ENCODE assay signal across 8 cellular contexts in genomic region chr19:47190167-47190727, GRCh38. TPM values are rescaled to one million over a fixed set of nuclear protein-coding genes. Genes with fewer than 3 reads are reported as not detected.
DNase-seq lines count a peak whose midpoint lies in the region; ATAC-seq and TF ChIP-seq lines count a peak whose summit lies in the region.

No MANE protein-coding gene starts in this region.

- no peaks in the 10 kb centered on the region for H3K36me3 ChIP-seq in mucosa of descending colon (ENCODE audit: low read depth)

- H3K4me3 ChIP-seq in mucosa of descending colon, result no peak overlapping the region

- ATAC-seq in mucosa of descending colon, result peak; percentile 72
- ATAC-seq in GM21786 (IDR thresholded peaks at IDR 0.05; ENCODE audit: unreplicated experiment), result no peak
- ATAC-seq in HG03097 (IDR thresholded peaks at IDR 0.05; ENCODE audit: low FRiP score, unreplicated experiment), result no peak

- peaks cover 43% of the 10 kb centered on the region for H3K4me1 ChIP-seq in mucosa of descending colon (ENCODE audit: low read depth)

- intact Hi-C loops in mucosa of descending colon (cut with DNase I, micrococcal nuclease), result no loop called here

- POLR2A ChIA-PET in HEK293T (lab: Yijun Ruan, JAX), result no interaction called here

- CTCF ChIA-PET in HEK293T (lab: Yijun Ruan, JAX), result interaction anchor here (0.6 kb wide), 1 partner anchor 54 kb away, joined by 3 read pairs; no protein-coding TSS in a partner anchor

- no peaks in the 10 kb centered on the region for H3K9me3 ChIP-seq in mucosa of descending colon

- TF ChIP-seq CTCF in mucosa of descending colon (IDR thresholded peaks at IDR 0.05), result no peak

- DNase-seq in HS-27A (ENCODE audit: low read depth), result peak; percentile 51
- DNase-seq in activated CD4-positive, alpha-beta T cell treated with anti-CD3 and anti-CD28 coated beads, Interleukin-2, amount 50 U/mL, for 4 hours, result peak; percentile 58 to 65
- peak; percentile 89 for DNase-seq in dermis blood vessel endothelial cell
- DNase-seq in mucosa of descending colon, result peak; percentile 70 to 76 (median 73)
- peak; percentile 71 for DNase-seq in stimulated activated CD8-positive, alpha-beta memory T cell treated with anti-CD3 and anti-CD28 coated beads, Interleukin-4, amount 100 ng/mL, for 48 hours
- DNase-seq in HEK293T (ENCODE audit: extremely low spot score), result no peak

TF ChIP-seq in HEK293T, 16 proteins besides CTCF, POLR2A, EP300 and RAD21:
- TF ChIP-seq BHLHE40 (IDR thresholded peaks at IDR 0.05; ENCODE audit: borderline replicate concordance), result no peak
- TF ChIP-seq FOXA1 (IDR thresholded peaks at IDR 0.05), result no peak
- no peak for TF ChIP-seq LEF1 (IDR thresholded peaks at IDR 0.05; ENCODE audit: borderline replicate concordance)
- no peak for TF ChIP-seq ZNF384 (IDR thresholded peaks at IDR 0.05)
- TF ChIP-seq TARDBP (IDR thresholded peaks at IDR 0.05), result no peak
- no peak for TF ChIP-seq CTBP1 (IDR thresholded peaks at IDR 0.05; ENCODE audit: borderline replicate concordance)

RNA-seq across cellular contexts. Expression of gene BBC3, which starts 40.8 kb away (rescaled TPM):
- total RNA-seq in dermis blood vessel endothelial cell (24.5 and 26.9 TPM in 2 replicates), mucosa of descending colon (10 to 100 TPM; 18.3 to 24.9 (median 22.8) TPM)

RNA-seq across cellular contexts. Expression of gene SAE1, which starts 59.6 kb away (rescaled TPM):
- total RNA-seq in dermis blood vessel endothelial cell (168 and 236 TPM in 2 replicates), mucosa of descending colon (100 to 1,000 TPM in 1 of 3 donors, 10 to 100 TPM in 2; 41.7 to 133 (median 66.4) TPM)
